Comparison of ENCODE assay signal across 8 cellular contexts in the genomic region with DNA sequence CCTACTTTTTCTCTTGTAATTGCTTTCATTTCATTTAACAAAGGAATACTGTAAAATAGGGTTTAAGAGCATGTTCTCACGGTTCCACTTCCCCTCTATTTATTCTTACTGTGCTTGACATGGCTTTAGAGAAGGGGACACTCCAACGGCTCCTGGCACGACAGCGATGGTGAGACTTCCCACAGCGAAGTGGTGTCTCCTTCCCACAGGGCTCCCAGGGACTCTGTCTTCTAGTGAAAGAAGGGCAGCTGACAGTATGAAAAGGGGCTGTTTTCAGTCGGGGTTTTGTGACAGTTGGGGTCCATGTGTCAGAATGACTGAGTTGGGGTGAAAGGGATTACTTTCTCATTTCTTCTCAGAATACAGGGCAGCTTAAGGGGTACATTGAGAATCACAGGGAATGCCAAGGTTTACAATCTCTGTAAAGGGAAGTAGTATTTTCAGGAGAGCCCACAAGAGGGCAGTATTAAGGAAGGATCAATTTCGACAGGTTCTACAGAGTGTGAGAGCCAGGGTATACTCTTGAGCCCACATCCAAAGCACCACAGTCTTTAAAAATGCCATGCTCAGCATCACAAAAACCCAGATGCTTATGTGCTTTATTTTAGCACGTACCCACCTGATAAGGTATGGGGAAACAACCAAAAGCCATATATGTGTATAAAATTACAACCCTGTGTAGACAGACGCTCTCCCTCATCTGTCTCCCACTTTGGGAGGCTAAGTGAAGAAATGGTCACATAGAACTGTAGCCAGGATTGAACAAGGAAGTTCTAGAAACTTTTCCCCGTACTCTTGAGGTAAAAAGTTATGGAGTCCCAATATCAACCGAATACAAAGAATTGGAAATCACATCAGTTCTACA. TPM values are rescaled to one million over a fixed set of nuclear protein-coding genes. Genes with fewer than 3 reads are reported as not detected.
DNase-seq lines count a peak whose midpoint lies in the region; ATAC-seq and TF ChIP-seq lines count a peak whose summit lies in the region.

No MANE protein-coding gene starts in this region.

- no peaks in the 10 kb centered on the region for H3K9me3 ChIP-seq in psoas muscle

- H3K4me1 ChIP-seq in psoas muscle = no peaks in the 10 kb centered on the region

- H3K27me3 ChIP-seq in psoas muscle (ENCODE audit: insufficient read depth in 3 of 3, low read length in 2 of 3) = no peaks in the 10 kb centered on the region

- H3K4me3 ChIP-seq in epithelial cell of esophagus (ENCODE audit: low read length) = no peak overlapping the region
- H3K4me3 ChIP-seq in psoas muscle = no peak overlapping the region

- TF ChIP-seq CTCF in GM12874 (IDR thresholded peaks at IDR 0.05; ENCODE audit: insufficient read depth, low read depth, low read length) = peak; percentile 45
- TF ChIP-seq CTCF in epithelial cell of esophagus (IDR thresholded peaks at IDR 0.05; ENCODE audit: insufficient read depth, low read depth, low read length, missing control alignments) = peak; percentile 53
- TF ChIP-seq CTCF in psoas muscle (IDR thresholded peaks at IDR 0.05) = peak; percentile 27

- H3K36me3 ChIP-seq in psoas muscle (ENCODE audit: insufficient read depth in 1 of 2, low read depth in 1 of 2) = no peaks in the 10 kb centered on the region

- peak; percentile 41 for DNase-seq in 8988T
- peak; percentile 54 for DNase-seq in NCI-H748 (lab: John Stamatoyannopoulos, UW; ENCODE audit: unreplicated experiment)
- DNase-seq in epithelial cell of esophagus (ENCODE audit: low read depth) = peak; percentile 50
- no peak for DNase-seq in psoas muscle
- no peak for DNase-seq in activated gamma-delta T cell (lab: John Stamatoyannopoulos, UW)
- no peak for DNase-seq in posterior vena cava (ENCODE audit: low spot score)
- no peak for DNase-seq in nucleus accumbens (lab: John Stamatoyannopoulos, UW)

- 65 to 69% (median 67%) methylated on average over 11 of the region's 11 CpGs for WGBS in psoas muscle, 3 donors

- intact Hi-C loops in psoas muscle (cut with DNase I) = no loop called here
- intact Hi-C loops in posterior vena cava (cut with DNase I) = no loop called here

- no peak for ATAC-seq in psoas muscle

- H3K27ac ChIP-seq in psoas muscle = no peak overlapping the region

RNA-seq across cellular contexts. Expression of a gene that starts 31.3 kb away (rescaled TPM):
- total RNA-seq in psoas muscle (1 to 10 TPM in 3 of 4 donors, under 1 TPM in 1; 0.92 to 2.0 (median 1.7) TPM), posterior vena cava (1 to 10 TPM; 4.5 to 6.2 TPM)
- under 1 TPM; 0.61 to 0.83 (median 0.73) TPM for polyA plus RNA-seq in psoas muscle

Comparison
In these comparisons a context has a peak if more than half of its experiments do, and no peak if none do; other contexts are left out.
1. DNase-seq: peak in 8988T (single experiment), NCI-H748 (single experiment) and epithelial cell of esophagus (single experiment); none in psoas muscle (0 of 2), activated gamma-delta T cell (single experiment), posterior vena cava (single experiment) and nucleus accumbens (0 of 56).
2. Peak in every context shown above with its lines, with median percentiles within 50 percentile points of each other: CTCF ChIP-seq.